16 cellular contexts compared by ENCODE assay signal in genomic region chr14:81927069-81927468, GRCh38.
DNase-seq lines count a peak whose midpoint lies in the region; ATAC-seq and TF ChIP-seq lines count a peak whose summit lies in the region.
"Had no signal": no experiment of that assay in that cellular context is flagged by ENCODE, and none has a peak within 500 bp of the region (broad histone marks: within the 10 kb centered on the region; RNA-seq: fewer than 3 reads in every experiment).

No MANE protein-coding gene starts in this region.

- peak; percentile 36 to 43 for TF ChIP-seq CTCF in brain (conservative IDR thresholded peaks at IDR 0.05)
- no peak for TF ChIP-seq CTCF in neural cell (IDR thresholded peaks at IDR 0.05; ENCODE audit: poor library complexity, severe bottlenecking)

- no peak overlapping the region for H3K9ac ChIP-seq in neural cell (ENCODE audit: low read length)

- H4K20me1 ChIP-seq in neural cell (ENCODE audit: insufficient read depth): no peaks in the 10 kb centered on the region

- no peaks in the 10 kb centered on the region for H3K36me3 ChIP-seq in neural cell (ENCODE audit: insufficient read depth, low read length)
- H3K36me3 ChIP-seq: thyroid gland had no signal

- no peaks in the 10 kb centered on the region for H3K27me3 Mint-ChIP-seq in brain
- H3K27me3 Mint-ChIP-seq: activated CD4-positive, alpha-beta memory T cell treated with anti-CD3 and anti-CD28 coated beads for 36 hours had no signal

- H3K4me3 ChIP-seq in neural cell (ENCODE audit: low read length): no peak overlapping the region
- H3K4me3 ChIP-seq: GM12878, K562, skin epidermis, thyroid gland had no signal

- peak; percentile 36 for DNase-seq in DMS 273 (lab: John Stamatoyannopoulos, UW; ENCODE audit: unreplicated experiment)
- no peak for DNase-seq in DMS 273 treated with DMSO at 0.1 percent for 48 hours (lab: John Stamatoyannopoulos, UW)
- DNase-seq in NCI-H146 (lab: John Stamatoyannopoulos, UW): peak; percentile 0
- no peak for DNase-seq in NCI-H1105 (lab: John Stamatoyannopoulos, UW)
- no peak for DNase-seq in stimulated activated CD4-positive, alpha-beta T cell treated with anti-CD3 and anti-CD28 coated beads, Interleukin-4, amount 100 ng/mL, for 24 hours
- DNase-seq: 8988T; activated CD4-positive, alpha-beta memory T cell treated with anti-CD3 and anti-CD28 coated beads for 36 hours; activated naive CD4-positive, alpha-beta T cell treated with Interleukin-2 at 50 U/mL for 16 hours; NCI-H446; thyroid gland had no signal

- H2AFZ ChIP-seq in neural cell (ENCODE audit: low read depth, low read length): no peak overlapping the region

- H3K4me3 Mint-ChIP-seq in brain: no peak overlapping the region
- H3K4me3 Mint-ChIP-seq: activated CD4-positive, alpha-beta memory T cell treated with anti-CD3 and anti-CD28 coated beads for 36 hours had no signal

- H3K9me3 Mint-ChIP-seq in brain: no peaks in the 10 kb centered on the region
- H3K9me3 Mint-ChIP-seq: activated CD4-positive, alpha-beta memory T cell treated with anti-CD3 and anti-CD28 coated beads for 36 hours had no signal

- no peak overlapping the region for H3K27ac ChIP-seq in neural cell (ENCODE audit: low read length)
- H3K27ac ChIP-seq: skin epidermis, thyroid gland had no signal

- no peaks in the 10 kb centered on the region for H3F3A ChIP-seq in neural cell (ENCODE audit: insufficient read depth, low read length, poor library complexity, severe bottlenecking)

- ATAC-seq in GM18867 (IDR thresholded peaks at IDR 0.05; ENCODE audit: unreplicated experiment): no peak
- ATAC-seq: GM12878, K562 had no signal

- no peak for TF ChIP-seq EP300 in neural cell (conservative IDR thresholded peaks at IDR 0.05; ENCODE audit: poor library complexity, severe bottlenecking)

- no peaks in the 10 kb centered on the region for H3K79me2 ChIP-seq in neural cell (replicated peaks; ENCODE audit: insufficient read depth, low read length)

- no peaks in the 10 kb centered on the region for H3K4me1 Mint-ChIP-seq in brain

- H3K27ac Mint-ChIP-seq in brain: no peak overlapping the region
- H3K27ac Mint-ChIP-seq: activated CD4-positive, alpha-beta memory T cell treated with anti-CD3 and anti-CD28 coated beads for 36 hours had no signal

- no peaks in the 10 kb centered on the region for H3K36me3 Mint-ChIP-seq in brain
- H3K36me3 Mint-ChIP-seq: activated CD4-positive, alpha-beta memory T cell treated with anti-CD3 and anti-CD28 coated beads for 36 hours had no signal

- no peaks in the 10 kb centered on the region for H3K9me2 ChIP-seq in neural cell (ENCODE audit: insufficient read depth, low read length)

- H3K4me2 ChIP-seq in neural cell (ENCODE audit: low read length): no peak overlapping the region

- H3K9me3 ChIP-seq in neural cell (ENCODE audit: low read length): no peaks in the 10 kb centered on the region
- H3K9me3 ChIP-seq: thyroid gland had no signal

- peak; percentile 42 for TF ChIP-seq RAD21 in neural cell (conservative IDR thresholded peaks at IDR 0.05)

- H3K27me3 ChIP-seq in neural cell (ENCODE audit: insufficient read depth, low read depth, low read length): no peaks in the 10 kb centered on the region
- H3K27me3 ChIP-seq: thyroid gland had no signal

TF ChIP-seq in neural cell, 6 proteins besides CTCF, POLR2A, EP300 and RAD21:
- no peak for TF ChIP-seq EZH2 (IDR thresholded peaks at IDR 0.05; ENCODE audit: borderline replicate concordance, insufficient read depth, low read length, poor library complexity, severe bottlenecking)
- no peak for TF ChIP-seq MXI1 (conservative IDR thresholded peaks at IDR 0.05; ENCODE audit: poor library complexity, severe bottlenecking)
- no peak for TF ChIP-seq TAF1 (IDR thresholded peaks at IDR 0.05; ENCODE audit: low read depth)
- no peak for TF ChIP-seq POLR2AphosphoS5 (IDR thresholded peaks at IDR 0.05)
- TF ChIP-seq REST (IDR thresholded peaks at IDR 0.05; ENCODE audit: borderline replicate concordance): no peak
- TF ChIP-seq SMC3 (conservative IDR thresholded peaks at IDR 0.05; ENCODE audit: poor library complexity): no peak

Comparison
In these comparisons a context has a peak if more than half of its experiments do, and no peak if none do; other contexts are left out.
1. DNase-seq: peak in DMS 273 (single experiment) and NCI-H146 (single experiment); none in DMS 273 treated with DMSO at 0.1 percent for 48 hours (single experiment), NCI-H1105 (single experiment) and stimulated activated CD4-positive, alpha-beta T cell treated with anti-CD3 and anti-CD28 coated beads, Interleukin-4, amount 100 ng/mL, for 24 hours (single experiment).